Comparison of ENCODE assay signal across 23 cellular contexts in the genomic region with DNA sequence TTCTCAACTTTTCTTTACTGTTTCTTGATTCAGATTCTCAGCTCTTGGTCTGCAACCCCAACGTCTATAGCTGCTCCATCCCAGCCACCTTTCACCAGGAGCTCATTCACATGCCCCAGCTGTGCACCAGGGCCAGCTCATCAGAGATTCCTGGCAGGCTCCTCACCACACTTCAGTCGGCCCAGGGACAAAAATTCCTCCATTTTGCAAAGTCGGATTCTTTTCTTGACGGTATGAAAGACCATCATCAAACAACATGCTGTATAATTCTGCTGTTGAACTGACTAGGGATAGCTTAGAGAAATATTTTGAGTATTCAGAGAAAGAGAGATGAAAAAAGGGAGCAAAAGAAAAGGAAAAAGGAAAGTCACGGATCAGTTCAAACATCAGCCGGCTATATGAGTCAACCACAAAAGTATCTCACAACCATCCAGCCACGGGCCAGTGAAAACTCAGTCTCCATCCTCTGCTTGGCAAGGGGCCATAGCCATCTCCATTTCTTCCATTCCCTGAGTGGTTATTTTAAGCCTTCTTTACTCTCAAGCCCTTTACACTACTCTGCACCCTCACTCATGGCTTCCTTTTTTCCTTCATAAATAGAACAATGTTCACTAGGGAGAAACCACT. TPM values are rescaled to one million over a fixed set of nuclear protein-coding genes. Genes with fewer than 3 reads are reported as not detected.
DNase-seq lines count a peak whose midpoint lies in the region; ATAC-seq and TF ChIP-seq lines count a peak whose summit lies in the region.
"Had no signal": no experiment of that assay in that cellular context is flagged by ENCODE, and none has a peak within 500 bp of the region (broad histone marks: within the 10 kb centered on the region; RNA-seq: fewer than 3 reads in every experiment).

No MANE protein-coding gene starts in this region.

- H3K79me1 ChIP-seq in mesenchymal stem cell (replicated peaks; ENCODE audit: low read length, poor library complexity, severe bottlenecking), result no peaks in the 10 kb centered on the region

- no peaks in the 10 kb centered on the region for H3K9me3 Mint-ChIP-seq in activated naive CD8-positive, alpha-beta T cell treated with anti-CD3 and anti-CD28 coated beads, Interleukin-2, amount 50 U/mL, for 24 hours
- H3K9me3 Mint-ChIP-seq: activated CD4-positive, alpha-beta T cell treated with anti-CD3 and anti-CD28 coated beads, Interleukin-2, amount 10 ng/mL, durations not matched to agents 7 days and 5 days; natural killer cell; stimulated activated naive CD8-positive, alpha-beta T cell treated with anti-CD3 and anti-CD28 coated beads, Interleukin-15, Interleukin-2, amounts not matched to agents 100 ng/mL and 50 ng/mL, for 24 hours had no signal

- no peak overlapping the region for H3K18ac ChIP-seq in mesenchymal stem cell (ENCODE audit: low read depth in 1 of 2, low read length in 2 of 2)

- H4K8ac ChIP-seq in mesenchymal stem cell (ENCODE audit: low read length), result no peak overlapping the region

- in situ Hi-C loops in astrocyte of the cerebellum (cut with HindIII; ENCODE audit: low sequenced_read_pairs), result no loop called here

- H3K27ac Mint-ChIP-seq in activated naive CD8-positive, alpha-beta T cell treated with anti-CD3 and anti-CD28 coated beads, Interleukin-2, amount 50 U/mL, for 24 hours, result no peak overlapping the region
- H3K27ac Mint-ChIP-seq: activated CD4-positive, alpha-beta T cell treated with anti-CD3 and anti-CD28 coated beads, Interleukin-2, amount 10 ng/mL, durations not matched to agents 7 days and 5 days; natural killer cell; progenitor cell of endocrine pancreas; stimulated activated naive CD8-positive, alpha-beta T cell treated with anti-CD3 and anti-CD28 coated beads, Interleukin-15, Interleukin-2, amounts not matched to agents 100 ng/mL and 50 ng/mL, for 24 hours had no signal

- POLR2A ChIA-PET in AG04450 (lab: Yijun Ruan, JAX), result interaction anchor here (0.6 kb wide), 1 partner anchor 35 kb away, joined by 3 read pairs; no protein-coding TSS in a partner anchor

- peak overlapping the region; percentile 33 for H3K27ac ChIP-seq in AG04450 (ENCODE audit: low read depth, low read length)
- H3K27ac ChIP-seq in mesenchymal stem cell (ENCODE audit: low read length, poor library complexity, severe bottlenecking), result peak overlapping the region; percentile 33
- H3K27ac ChIP-seq in caudate nucleus (ENCODE audit: low read depth, low read length), result no peak overlapping the region
- H3K27ac ChIP-seq: uterus had no signal

- peak overlapping the region; percentile 11; the same call in 1 of the 2 replicates for H3K4me3 ChIP-seq in AG04450 (ENCODE audit: low read depth, low read length)
- H3K4me3 ChIP-seq in astrocyte of the cerebellum (ENCODE audit: low read depth, low read length), result no peak overlapping the region
- H3K4me3 ChIP-seq in mesenchymal stem cell (ENCODE audit: insufficient read depth in 1 of 2, low read depth in 1 of 2, low read length in 2 of 2), result no peak overlapping the region
- H3K4me3 ChIP-seq: uterus had no signal

- no peaks in the 10 kb centered on the region for H3K36me3 Mint-ChIP-seq in activated naive CD8-positive, alpha-beta T cell treated with anti-CD3 and anti-CD28 coated beads, Interleukin-2, amount 50 U/mL, for 24 hours (ENCODE audit: low read depth)
- H3K36me3 Mint-ChIP-seq: natural killer cell had no signal

- no peak overlapping the region for H2AFZ ChIP-seq in mesenchymal stem cell (ENCODE audit: low read depth, low read length)

- TF ChIP-seq CTCF in AG04450 (IDR thresholded peaks at IDR 0.05; ENCODE audit: low read depth, low read length), result no peak
- no peak for TF ChIP-seq CTCF in astrocyte of the cerebellum (IDR thresholded peaks at IDR 0.05; ENCODE audit: low read depth, low read length, missing control alignments)

- CTCF ChIA-PET in AG04450 (lab: Charles Lee), result interaction anchor here (1.2 kb wide), 1 partner anchor 21 kb away, joined by 4 read pairs; no protein-coding TSS in a partner anchor

- no peak for ATAC-seq in activated naive CD8-positive, alpha-beta T cell treated with anti-CD3 and anti-CD28 coated beads, Interleukin-2, amount 50 U/mL, for 24 hours
- ATAC-seq in HG03196 (IDR thresholded peaks at IDR 0.05; ENCODE audit: unreplicated experiment), result no peak
- ATAC-seq: natural killer cell had no signal

- no peak overlapping the region for H2BK120ac ChIP-seq in mesenchymal stem cell (ENCODE audit: low read depth, low read length)

- H4K91ac ChIP-seq in mesenchymal stem cell (ENCODE audit: low read length), result no peak overlapping the region

- no peak overlapping the region for H3K14ac ChIP-seq in mesenchymal stem cell (ENCODE audit: low read length in 2 of 2)

- no peak overlapping the region for H3K4me3 Mint-ChIP-seq in activated naive CD8-positive, alpha-beta T cell treated with anti-CD3 and anti-CD28 coated beads, Interleukin-2, amount 50 U/mL, for 24 hours
- H3K4me3 Mint-ChIP-seq: activated CD4-positive, alpha-beta T cell treated with anti-CD3 and anti-CD28 coated beads, Interleukin-2, amount 10 ng/mL, durations not matched to agents 7 days and 5 days; natural killer cell; stimulated activated naive CD8-positive, alpha-beta T cell treated with anti-CD3 and anti-CD28 coated beads, Interleukin-15, Interleukin-2, amounts not matched to agents 100 ng/mL and 50 ng/mL, for 24 hours had no signal

- H3K36me3 ChIP-seq in mesenchymal stem cell (ENCODE audit: control insufficient read depth in 1 of 2, insufficient read depth in 2 of 2, low read depth in 1 of 2, low read length in 2 of 2), result no peaks in the 10 kb centered on the region
- H3K36me3 ChIP-seq: uterus had no signal

- H2BK5ac ChIP-seq in mesenchymal stem cell (ENCODE audit: low read depth, low read length, poor library complexity, severe bottlenecking), result peak overlapping the region; percentile 14

- H2AK5ac ChIP-seq in mesenchymal stem cell (ENCODE audit: low read length, severe bottlenecking), result no peak overlapping the region

- H3K9me3 ChIP-seq in AG04450 (ENCODE audit: control insufficient read depth, insufficient read depth, low read length), result no peaks in the 10 kb centered on the region
- no peaks in the 10 kb centered on the region for H3K9me3 ChIP-seq in mesenchymal stem cell (ENCODE audit: control insufficient read depth, low read length)
- H3K9me3 ChIP-seq: uterus had no signal

- no peak overlapping the region for H3K23ac ChIP-seq in mesenchymal stem cell (ENCODE audit: low read length in 2 of 2)

- WGBS in mesenchymal stem cell, result 62% methylated on average over 5 of the region's 7 CpGs

- DNase-seq in AG04450 (ENCODE audit: low read depth, low spot score) (peak; percentile 59), LHCN-M2 (ENCODE audit: low read depth) (peak; percentile 36), astrocyte of the cerebellum (ENCODE audit: low read depth) (peak; percentile 15), mesenchymal stem cell (peak; percentile 61), SIG-M5 treated with dmso at 0.1 percent for 504 hours (lab: John Stamatoyannopoulos, UW; ENCODE audit: unreplicated experiment) (no peak), caudate nucleus (lab: John Stamatoyannopoulos, UW) (no peak)
- no peak for DNase-seq in activated naive CD8-positive, alpha-beta T cell treated with anti-CD3 and anti-CD28 coated beads, Interleukin-2, amount 50 U/mL, for 24 hours
- DNase-seq: activated CD4-positive, alpha-beta T cell treated with anti-CD3 and anti-CD28 coated beads, Interleukin-2, amount 10 ng/mL, durations not matched to agents 7 days and 5 days; activated naive CD4-positive, alpha-beta T cell treated with anti-CD3 and anti-CD28 coated beads, Interleukin-2, amount 50 U/mL, for 16 hours; activated T-cell treated with anti-CD3 and anti-CD28 coated beads for 4 hours; central memory CD4-positive, alpha-beta T cell; effector memory CD4-positive, alpha-beta T cell; natural killer cell; NCI-H1436 treated with DMSO at 0.1 percent for 48 hours; NCI-H510A; OCI-M1; stimulated activated CD4-positive, alpha-beta T cell treated with anti-CD3 and anti-CD28 coated beads, Interleukin-15, amount 100 ng/mL, for 24 hours; uterus had no signal

- no peak overlapping the region for H3K4me2 ChIP-seq in mesenchymal stem cell (ENCODE audit: low read length, poor library complexity, severe bottlenecking)

- no peaks in the 10 kb centered on the region for H3K27me3 Mint-ChIP-seq in activated naive CD8-positive, alpha-beta T cell treated with anti-CD3 and anti-CD28 coated beads, Interleukin-2, amount 50 U/mL, for 24 hours
- H3K27me3 Mint-ChIP-seq: activated CD4-positive, alpha-beta T cell treated with anti-CD3 and anti-CD28 coated beads, Interleukin-2, amount 10 ng/mL, durations not matched to agents 7 days and 5 days; progenitor cell of endocrine pancreas; stimulated activated naive CD8-positive, alpha-beta T cell treated with anti-CD3 and anti-CD28 coated beads, Interleukin-15, Interleukin-2, amounts not matched to agents 100 ng/mL and 50 ng/mL, for 24 hours had no signal

- no peak overlapping the region for H2BK15ac ChIP-seq in mesenchymal stem cell (ENCODE audit: low read depth, poor library complexity, severe bottlenecking)

- no peak overlapping the region for H2BK12ac ChIP-seq in mesenchymal stem cell (ENCODE audit: low read length in 2 of 2)

- H3K9ac ChIP-seq in mesenchymal stem cell (ENCODE audit: low read length), result no peak overlapping the region

- H3K4me1 Mint-ChIP-seq in activated naive CD8-positive, alpha-beta T cell treated with anti-CD3 and anti-CD28 coated beads, Interleukin-2, amount 50 U/mL, for 24 hours, result no peaks in the 10 kb centered on the region
- H3K4me1 Mint-ChIP-seq: activated CD4-positive, alpha-beta T cell treated with anti-CD3 and anti-CD28 coated beads, Interleukin-2, amount 10 ng/mL, durations not matched to agents 7 days and 5 days; natural killer cell had no signal

- peaks cover 2% of the 10 kb centered on the region for H3K4me1 ChIP-seq in mesenchymal stem cell (ENCODE audit: control insufficient read depth, insufficient read depth, low read depth, low read length)
- H3K4me1 ChIP-seq: uterus had no signal

- no peaks in the 10 kb centered on the region for H3K27me3 ChIP-seq in AG04450 (ENCODE audit: control insufficient read depth, insufficient read depth, low read length)
- no peaks in the 10 kb centered on the region for H3K27me3 ChIP-seq in mesenchymal stem cell (ENCODE audit: control insufficient read depth in 1 of 2, insufficient read depth in 1 of 2, low read length in 2 of 2)
- H3K27me3 ChIP-seq: uterus had no signal

- no peak overlapping the region for H3K4ac ChIP-seq in mesenchymal stem cell (ENCODE audit: low read depth in 1 of 2, low read length in 2 of 2)

RNA-seq across cellular contexts. Expression of gene DNASE2B, which starts 14.1 kb away (rescaled TPM):
- polyA plus RNA-seq in AG04450 (2011; rRNA removed), result not detected in 2 replicates
- not detected in 2 replicates for polyA minus RNA-seq in AG04450 (2011; rRNA and poly(A)+ RNA removed)
- total RNA-seq in LHCN-M2 (2014; rRNA removed), result not detected in 2 replicates
- polyA plus RNA-seq in LHCN-M2 (2012), result not detected
- not detected for polyA plus RNA-seq in mesenchymal stem cell (2013, experiment 1 of 2)
- not detected for polyA plus RNA-seq in mesenchymal stem cell (2013, experiment 2 of 2)
- total RNA-seq: A673; activated CD4-positive, alpha-beta T cell treated with anti-CD3 and anti-CD28 coated beads, Interleukin-2, amount 10 ng/mL, durations not matched to agents 7 days and 5 days; H1; natural killer cell; uterus had no signal
- polyA plus RNA-seq: H1 had no signal

Comparison
In these comparisons a context has a peak if more than half of its experiments do, and no peak if none do; other contexts are left out.
1. DNase-seq: peak in AG04450 (single experiment), LHCN-M2 (single experiment), astrocyte of the cerebellum (single experiment) and mesenchymal stem cell (single experiment); none in activated naive CD8-positive, alpha-beta T cell treated with anti-CD3 and anti-CD28 coated beads, Interleukin-2, amount 50 U/mL, for 24 hours (single experiment), SIG-M5 treated with dmso at 0.1 percent for 504 hours (single experiment) and caudate nucleus (0 of 61).